11 cellular contexts compared by ENCODE assay signal in genomic region chr18:12750076-12750707, GRCh38.
DNase-seq lines count a peak whose midpoint lies in the region; ATAC-seq lines count a peak whose summit lies in the region.
"Had no signal": no experiment of that assay in that cellular context is flagged by ENCODE, and none has a peak within 500 bp of the region (broad histone marks: within the 10 kb centered on the region; RNA-seq: fewer than 3 reads in every experiment).

No MANE protein-coding gene starts in this region.

- H3K27me3 Mint-ChIP-seq in central memory CD8-positive, alpha-beta T cell, result no peaks in the 10 kb centered on the region

- peak overlapping the region; percentile 25 for H3K27ac Mint-ChIP-seq in central memory CD8-positive, alpha-beta T cell (ENCODE audit: low read depth)
- H3K27ac Mint-ChIP-seq: nephron had no signal

- peak; percentile 48 for DNase-seq in stimulated activated CD4-positive, alpha-beta T cell treated with anti-CD3 and anti-CD28 coated beads, Interleukin-15, amount 100 ng/mL, for 24 hours
- DNase-seq in stimulated activated CD4-positive, alpha-beta T cell treated with anti-CD3 and anti-CD28 coated beads, Interleukin-4, amount 100 ng/mL, for 1 hour, result no peak
- peak; percentile 98 for DNase-seq in NCI-H2171 treated with DMSO at 0.1 percent for 48 hours (lab: John Stamatoyannopoulos, UW)
- no peak for DNase-seq in central memory CD8-positive, alpha-beta T cell (ENCODE audit: low spot score in 2 of 2)
- DNase-seq in putamen (ENCODE audit: low spot score), result no peak
- DNase-seq in anterior cingulate cortex (lab: John Stamatoyannopoulos, UW), result no peak
- no peak for DNase-seq in CD1c-positive myeloid dendritic cell (ENCODE audit: extremely low spot score)
- DNase-seq in activated effector memory CD4-positive, alpha-beta T cell treated with Interleukin-2 at 50 U/mL for 16 hours, result no peak
- DNase-seq: COR-L47, NCI-H446 treated with DMSO at 0.1 percent for 48 hours had no signal

- peaks cover 18% of the 10 kb centered on the region for H3K4me1 Mint-ChIP-seq in central memory CD8-positive, alpha-beta T cell
- H3K4me1 Mint-ChIP-seq: nephron had no signal

- H3K9me3 Mint-ChIP-seq in central memory CD8-positive, alpha-beta T cell, result no peaks in the 10 kb centered on the region
- H3K9me3 Mint-ChIP-seq: nephron had no signal

- no peak overlapping the region for H3K4me3 Mint-ChIP-seq in central memory CD8-positive, alpha-beta T cell
- H3K4me3 Mint-ChIP-seq: nephron had no signal

- H3K36me3 Mint-ChIP-seq in central memory CD8-positive, alpha-beta T cell (ENCODE audit: insufficient read depth), result no peaks in the 10 kb centered on the region

- ATAC-seq in central memory CD8-positive, alpha-beta T cell (replicated peaks; ENCODE audit: extremely low read depth, poor library complexity, severe bottlenecking), result no peak

Comparison
In these comparisons a context has a peak if more than half of its experiments do, and no peak if none do; other contexts are left out.
1. DNase-seq: peak in stimulated activated CD4-positive, alpha-beta T cell treated with anti-CD3 and anti-CD28 coated beads, Interleukin-15, amount 100 ng/mL, for 24 hours (single experiment) and NCI-H2171 treated with DMSO at 0.1 percent for 48 hours (single experiment); none in stimulated activated CD4-positive, alpha-beta T cell treated with anti-CD3 and anti-CD28 coated beads, Interleukin-4, amount 100 ng/mL, for 1 hour (single experiment), central memory CD8-positive, alpha-beta T cell (0 of 2), putamen (single experiment), anterior cingulate cortex (0 of 58), CD1c-positive myeloid dendritic cell (single experiment) and activated effector memory CD4-positive, alpha-beta T cell treated with Interleukin-2 at 50 U/mL for 16 hours (single experiment).